Comparison of ENCODE assay signal across 26 cellular contexts in the genomic region with DNA sequence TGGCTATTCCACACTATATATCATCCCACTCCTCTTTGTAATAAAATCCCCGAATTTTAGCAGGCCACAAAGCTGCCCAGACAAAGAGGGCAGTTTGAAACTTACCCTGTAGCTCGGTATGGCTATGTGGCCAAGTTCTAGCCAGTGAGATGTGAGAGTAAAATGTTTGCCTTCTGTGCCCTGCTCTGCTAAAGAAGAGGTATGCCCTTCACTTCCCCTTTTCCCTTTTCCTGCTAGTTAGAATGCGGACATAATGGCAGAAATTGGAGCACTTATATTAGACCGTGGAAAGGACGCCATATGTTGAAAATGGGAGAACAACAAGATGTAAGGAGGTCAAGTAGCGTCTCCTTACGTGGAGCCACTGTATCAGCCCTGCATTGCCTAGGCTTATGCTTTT.
"Had no signal": no experiment of that assay in that cellular context is flagged by ENCODE, and none has a peak within 500 bp of the region (broad histone marks: within the 10 kb centered on the region; RNA-seq: fewer than 3 reads in every experiment).

No MANE protein-coding gene starts in this region.

- ATAC-seq: activated naive CD4-positive, alpha-beta T cell treated with anti-CD3 and anti-CD28 coated beads, Interleukin-2, amount 50 U/mL, for 72 hours; activated T-cell treated with anti-CD3 and anti-CD28 coated beads, Interleukin-2, amount 50 U/mL, for 72 hours; gastroesophageal sphincter; heart right ventricle; WTC11 had no signal

- DNase-seq: activated CD4-positive, alpha-beta memory T cell treated with anti-CD3 and anti-CD28 coated beads, Interleukin-2, amount 10 ng/mL, durations not matched to agents 7 days and 5 days; activated CD4-positive, alpha-beta T cell treated with anti-CD3 and anti-CD28 coated beads for 1 hour; activated CD4-positive, alpha-beta T cell treated with anti-CD3 and anti-CD28 coated beads for 4 hours; activated CD4-positive, alpha-beta T cell treated with anti-CD3 and anti-CD28 coated beads, Interleukin-2, amount 10 ng/mL, durations not matched to agents 7 days and 5 days; activated CD4-positive, alpha-beta T cell treated with anti-CD3 and anti-CD28 coated beads, Interleukin-2, amount 50 U/mL, for 4 hours; activated CD8-positive, alpha-beta memory T cell treated with anti-CD3 and anti-CD28 coated beads, Interleukin-2, amount 50 U/mL, for 48 hours; activated gamma-delta T cell; activated naive CD4-positive, alpha-beta T cell; activated naive CD4-positive, alpha-beta T cell treated with anti-CD3 and anti-CD28 coated beads, Interleukin-2, amount 10 ng/mL, durations not matched to agents 7 days and 5 days; activated naive CD8-positive, alpha-beta T cell treated with anti-CD3 and anti-CD28 coated beads, Interleukin-2, amount 10 ng/mL, durations not matched to agents 7 days and 5 days; activated T-cell treated with anti-CD3 and anti-CD28 coated beads for 4 hours; activated T-cell treated with anti-CD3 and anti-CD28 coated beads, Interleukin-2, amount 50 U/mL, for 24 hours; activated T-cell treated with anti-CD3 and anti-CD28 coated beads, Interleukin-2, amount 50 U/mL, for 72 hours; central memory CD4-positive, alpha-beta T cell; cerebellar nuclear complex; colonic mucosa; effector CD8-positive, alpha-beta T cell; esophagus squamous epithelium; foreskin melanocyte; heart right ventricle had no signal

- FAIRE-seq: endometrium, endothelial cell of umbilical vein, TTC549 had no signal
